Comparison of ENCODE assay signal across 10 cellular contexts in genomic region chr3:23659274-23659673, GRCh38.
DNase-seq lines count a peak whose midpoint lies in the region; ATAC-seq, FAIRE-seq and TF ChIP-seq lines count a peak whose summit lies in the region.
"Had no signal": no experiment of that assay in that cellular context is flagged by ENCODE, and none has a peak within 500 bp of the region (broad histone marks: within the 10 kb centered on the region; RNA-seq: fewer than 3 reads in every experiment).

No MANE protein-coding gene starts in this region.

- DNase-seq in GM12892 (ENCODE audit: insufficient read length) (peak; percentile 16), SJCRH30 (peak; percentile 26 to 46), NCI-H2081 (lab: John Stamatoyannopoulos, UW) (no peak), NCI-H748 treated with DMSO at 0.1 percent for 48 hours (lab: John Stamatoyannopoulos, UW) (no peak), heart right ventricle (no peak)
- DNase-seq: dorsolateral prefrontal cortex had no signal

- no peaks in the 10 kb centered on the region for H3K36me3 ChIP-seq in SJCRH30
- H3K36me3 ChIP-seq in heart right ventricle = no peaks in the 10 kb centered on the region
- H3K36me3 ChIP-seq: prostate gland had no signal

- H3K27me3 ChIP-seq in SJCRH30 = no peaks in the 10 kb centered on the region
- H3K27me3 ChIP-seq in heart right ventricle = no peaks in the 10 kb centered on the region
- H3K27me3 ChIP-seq: dorsolateral prefrontal cortex had no signal

- H3K4me3 ChIP-seq in SJCRH30 (no peak overlapping the region), heart right ventricle (no peak overlapping the region)
- H3K4me3 ChIP-seq: dorsolateral prefrontal cortex, prostate gland had no signal

- peaks cover 4% of the 10 kb centered on the region; the same call in 1 of the 2 replicates for H3K9me3 ChIP-seq in SJCRH30 (replicated peaks)
- peaks cover 0 to 10% (median 0%) of the 10 kb centered on the region in 11 donors for H3K9me3 ChIP-seq in heart right ventricle
- H3K9me3 ChIP-seq: prostate gland had no signal

- TF ChIP-seq CTCF in heart right ventricle (IDR thresholded peaks at IDR 0.05) = no peak

- 53 to 54% methylated on average over 8 of the region's 8 CpGs for WGBS in heart right ventricle, 2 donors

- ATAC-seq in GM21390 (IDR thresholded peaks at IDR 0.05; ENCODE audit: unreplicated experiment) = peak; percentile 71
- ATAC-seq in HG03280 (IDR thresholded peaks at IDR 0.05; ENCODE audit: unreplicated experiment) = peak; percentile 50
- no peak for ATAC-seq in activated CD4-positive, CD25-positive, alpha-beta regulatory T cell treated with anti-CD3 and anti-CD28 coated beads, Interleukin-2, amount 50 U/mL, for 24 hours
- ATAC-seq in heart right ventricle = no peak

- TF ChIP-seq POLR2A in GM12892 (IDR thresholded peaks at IDR 0.05; ENCODE audit: low read depth, low read length) = no peak

- H3K4me1 ChIP-seq in SJCRH30 = peaks cover 4% of the 10 kb centered on the region
- peaks cover 0 to 12% (median 0%) of the 10 kb centered on the region in 9 donors for H3K4me1 ChIP-seq in heart right ventricle
- H3K4me1 ChIP-seq: prostate gland had no signal

- intact Hi-C loops in heart right ventricle (cut with DNase I) = no loop called here

- no peak overlapping the region for H3K27ac ChIP-seq in SJCRH30
- no peak overlapping the region for H3K27ac ChIP-seq in heart right ventricle
- H3K27ac ChIP-seq: dorsolateral prefrontal cortex, prostate gland had no signal

- FAIRE-seq in GM12892 (lab: Jason Lieb, UNC) = peak; percentile 70

Comparison
In these comparisons a context has a peak if more than half of its experiments do, and no peak if none do; other contexts are left out.
1. DNase-seq: peak in GM12892 (single experiment) and SJCRH30 (2 of 2); none in NCI-H2081 (0 of 2), NCI-H748 treated with DMSO at 0.1 percent for 48 hours (single experiment) and heart right ventricle (0 of 2).
2. ATAC-seq: peak in GM21390 (single experiment) and HG03280 (single experiment); none in activated CD4-positive, CD25-positive, alpha-beta regulatory T cell treated with anti-CD3 and anti-CD28 coated beads, Interleukin-2, amount 50 U/mL, for 24 hours (0 of 2) and heart right ventricle (0 of 8).